ENCODE assay signal across 1 cellular context in the genomic region with DNA sequence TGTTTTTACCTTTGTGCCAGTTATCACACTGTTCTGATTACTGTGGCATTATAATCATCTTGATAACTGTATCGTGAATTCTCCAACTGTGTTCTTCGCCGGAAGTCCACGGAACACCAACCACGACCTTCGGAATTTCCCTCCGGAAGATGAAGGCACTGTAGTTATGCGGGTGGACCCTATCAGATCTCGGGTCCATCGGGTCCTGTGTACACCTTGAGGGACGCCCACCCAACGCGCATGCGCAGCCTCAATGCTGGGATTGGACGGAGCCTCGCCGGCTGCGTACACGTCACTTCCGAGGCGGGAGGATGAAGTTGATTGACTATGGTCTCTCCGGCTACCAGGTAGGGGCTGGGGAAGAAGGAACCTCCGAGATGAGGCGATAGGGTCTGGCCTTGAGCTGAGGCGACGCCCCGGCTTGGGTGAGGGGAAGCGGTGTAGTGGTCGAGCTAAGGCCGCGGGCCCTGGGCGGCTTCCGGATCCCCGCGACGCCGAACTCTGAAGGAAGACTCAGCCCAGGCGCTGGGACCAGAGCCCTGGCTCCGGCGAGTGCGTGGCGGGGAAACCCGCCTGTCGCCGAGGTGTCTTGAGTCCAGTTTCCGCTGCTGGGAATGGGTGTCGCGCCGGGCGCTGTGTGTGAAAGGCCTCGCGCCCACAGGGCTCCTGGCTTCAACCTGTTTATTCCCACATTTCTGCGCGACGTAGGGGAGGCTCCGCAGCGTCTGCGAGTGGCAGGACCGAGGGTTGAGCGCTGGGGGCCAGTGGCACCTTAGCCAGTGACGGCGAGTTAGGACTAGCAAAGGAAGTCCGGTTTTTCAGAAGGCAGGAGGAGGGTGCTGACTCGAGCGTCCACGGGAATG.
TF ChIP-seq lines count a peak whose summit lies in the region.

A gene with protein sequence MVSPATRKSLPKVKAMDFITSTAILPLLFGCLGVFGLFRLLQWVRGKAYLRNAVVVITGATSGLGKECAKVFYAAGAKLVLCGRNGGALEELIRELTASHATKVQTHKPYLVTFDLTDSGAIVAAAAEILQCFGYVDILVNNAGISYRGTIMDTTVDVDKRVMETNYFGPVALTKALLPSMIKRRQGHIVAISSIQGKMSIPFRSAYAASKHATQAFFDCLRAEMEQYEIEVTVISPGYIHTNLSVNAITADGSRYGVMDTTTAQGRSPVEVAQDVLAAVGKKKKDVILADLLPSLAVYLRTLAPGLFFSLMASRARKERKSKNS (plus strand): TSS at position 320 of the 863 bp plus-strand sequence. CDS start 8 bp downstream, at position 328.

TF ChIP-seq in HepG2, 621 proteins besides CTCF, POLR2A, EP300 and RAD21 (continued from another document and continues in another):
- TF ChIP-seq, protein P1, sequence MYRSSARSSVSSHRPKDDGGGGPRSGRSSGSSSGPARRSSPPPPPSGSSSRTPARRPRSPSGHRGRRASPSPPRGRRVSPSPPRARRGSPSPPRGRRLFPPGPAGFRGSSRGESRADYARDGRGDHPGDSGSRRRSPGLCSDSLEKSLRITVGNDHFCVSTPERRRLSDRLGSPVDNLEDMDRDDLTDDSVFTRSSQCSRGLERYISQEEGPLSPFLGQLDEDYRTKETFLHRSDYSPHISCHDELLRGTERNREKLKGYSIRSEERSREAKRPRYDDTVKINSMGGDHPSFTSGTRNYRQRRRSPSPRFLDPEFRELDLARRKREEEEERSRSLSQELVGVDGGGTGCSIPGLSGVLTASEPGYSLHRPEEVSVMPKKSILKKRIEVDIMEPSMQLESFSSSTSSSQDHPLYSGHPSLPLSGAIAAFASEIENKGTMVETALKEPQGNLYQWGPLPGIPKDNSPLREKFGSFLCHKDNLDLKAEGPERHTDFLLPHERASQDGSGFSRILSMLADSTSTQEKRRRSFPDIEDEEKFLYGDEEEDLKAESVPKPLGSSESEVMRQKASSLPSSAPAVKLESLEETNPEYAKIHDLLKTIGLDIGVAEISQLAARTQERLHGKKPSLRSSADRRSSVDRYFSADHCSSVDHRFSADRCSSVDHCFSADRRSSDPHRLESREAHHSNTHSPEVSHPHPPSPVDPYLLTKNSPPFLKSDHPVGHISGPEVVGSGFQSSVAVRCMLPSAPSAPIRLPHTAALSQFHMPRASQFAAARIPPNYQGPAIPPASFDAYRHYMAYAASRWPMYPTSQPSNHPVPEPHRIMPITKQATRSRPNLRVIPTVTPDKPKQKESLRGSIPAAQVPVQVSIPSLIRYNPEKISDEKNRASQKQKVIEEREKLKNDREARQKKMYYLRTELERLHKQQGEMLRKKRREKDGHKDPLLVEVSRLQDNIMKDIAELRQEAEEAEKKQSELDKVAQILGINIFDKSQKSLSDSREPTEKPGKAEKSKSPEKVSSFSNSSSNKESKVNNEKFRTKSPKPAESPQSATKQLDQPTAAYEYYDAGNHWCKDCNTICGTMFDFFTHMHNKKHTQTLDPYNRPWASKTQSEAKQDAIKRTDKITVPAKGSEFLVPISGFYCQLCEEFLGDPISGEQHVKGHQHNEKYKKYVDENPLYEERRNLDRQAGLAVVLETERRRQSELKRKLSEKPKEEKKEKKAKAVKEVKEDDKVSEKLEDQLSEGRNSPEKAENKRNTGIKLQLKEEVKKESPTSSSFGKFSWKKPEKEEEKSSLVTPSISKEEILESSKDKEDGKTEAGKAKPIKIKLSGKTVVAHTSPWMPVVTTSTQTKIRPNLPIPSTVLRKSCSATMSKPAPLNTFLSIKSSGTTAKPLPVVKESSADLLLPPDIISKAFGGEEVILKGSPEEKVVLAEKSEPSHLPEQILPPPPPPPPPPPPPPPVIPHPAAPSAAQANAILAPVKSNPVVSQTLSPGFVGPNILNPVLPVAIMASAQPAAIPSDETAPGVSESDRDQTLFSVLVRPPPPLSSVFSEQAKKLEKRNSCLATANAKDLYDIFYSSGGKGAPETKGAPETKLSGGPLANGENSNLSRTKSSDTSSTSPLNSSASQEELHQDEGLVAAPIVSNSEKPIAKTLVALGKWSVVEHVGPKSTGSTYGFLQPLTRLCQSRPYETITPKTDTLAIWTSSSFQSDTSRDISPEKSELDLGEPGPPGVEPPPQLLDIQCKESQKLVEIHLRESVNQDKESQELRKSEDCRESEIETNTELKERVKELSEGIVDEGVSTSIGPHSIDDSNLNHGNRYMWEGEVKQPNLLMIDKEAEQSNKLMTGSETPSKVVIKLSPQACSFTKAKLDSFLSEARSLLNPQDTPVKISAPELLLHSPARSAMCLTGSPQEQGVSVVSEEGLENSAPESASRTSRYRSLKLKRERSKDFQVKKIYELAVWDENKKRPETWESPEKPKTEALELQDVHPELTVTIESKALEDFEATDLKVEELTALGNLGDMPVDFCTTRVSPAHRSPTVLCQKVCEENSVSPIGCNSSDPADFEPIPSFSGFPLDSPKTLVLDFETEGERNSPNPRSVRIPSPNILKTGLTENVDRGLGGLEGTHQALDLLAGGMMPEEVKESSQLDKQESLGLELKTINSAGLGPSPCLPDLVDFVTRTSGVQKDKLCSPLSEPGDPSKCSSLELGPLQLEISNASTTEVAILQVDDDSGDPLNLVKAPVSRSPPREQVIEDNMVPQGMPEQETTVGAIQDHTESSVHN (CRISPR knock-in tag; IDR thresholded peaks at IDR 0.05), result no peak
- TF ChIP-seq SP2 (CRISPR knock-in tag; IDR thresholded peaks at IDR 0.05) (peak; percentile 87), ZFP36L2 (CRISPR knock-in tag; IDR thresholded peaks at IDR 0.05) (no peak), MED13 (CRISPR knock-in tag; IDR thresholded peaks at IDR 0.05) (no peak), ARHGAP35 (CRISPR knock-in tag; IDR thresholded peaks at IDR 0.05; ENCODE audit: borderline replicate concordance) (no peak; the same call in 1 of the 2 replicates), GTF3A (CRISPR knock-in tag; conservative IDR thresholded peaks at IDR 0.05) (no peak; the same call in 1 of the 2 replicates), KAT7 (CRISPR knock-in tag; IDR thresholded peaks at IDR 0.05; ENCODE audit: borderline replicate concordance) (no peak), KLF11 (CRISPR knock-in tag; IDR thresholded peaks at IDR 0.05) (peak; percentile 37; the same call in 1 of the 2 replicates), GATAD2A (CRISPR knock-in tag; IDR thresholded peaks at IDR 0.05) (peak; percentile 42; the same call in 1 of the 2 replicates), ZFP37 (CRISPR knock-in tag; IDR thresholded peaks at IDR 0.05; ENCODE audit: borderline replicate concordance) (no peak), NCOA5 (CRISPR knock-in tag; IDR thresholded peaks at IDR 0.05) (no peak), CEBPB (IDR thresholded peaks at IDR 0.05; ENCODE audit: borderline replicate concordance, low read depth, low read length) (no peak), SMARCC2 (IDR thresholded peaks at IDR 0.05) (no peak), ZNF773 (CRISPR knock-in tag; IDR thresholded peaks at IDR 0.05; ENCODE audit: borderline replicate concordance) (peak; percentile 79; the same call in 1 of the 2 replicates), TAF15 (IDR thresholded peaks at IDR 0.05; ENCODE audit: low read depth, low read length, poor library complexity, severe bottlenecking) (no peak), ZSCAN20 (CRISPR knock-in tag; IDR thresholded peaks at IDR 0.05; ENCODE audit: borderline replicate concordance) (no peak), MIER3 (CRISPR knock-in tag; IDR thresholded peaks at IDR 0.05; ENCODE audit: borderline replicate concordance) (peak; percentile 79; the same call in 1 of the 2 replicates), REPIN1 (CRISPR knock-in tag; IDR thresholded peaks at IDR 0.05; ENCODE audit: borderline replicate concordance, low read depth) (0 out of 2 replicates have a peak, but pooled peaks have one; percentile 17), FOXK2 (IDR thresholded peaks at IDR 0.05) (peak; percentile 64), RFX1 (IDR thresholded peaks at IDR 0.05) (no peak), ZNF607 (CRISPR knock-in tag; IDR thresholded peaks at IDR 0.05; ENCODE audit: borderline replicate concordance) (0 out of 2 replicates have a peak, but pooled peaks have one; percentile 49), ZNF354B (CRISPR knock-in tag; IDR thresholded peaks at IDR 0.05) (no peak)
- TF ChIP-seq, protein P2, sequence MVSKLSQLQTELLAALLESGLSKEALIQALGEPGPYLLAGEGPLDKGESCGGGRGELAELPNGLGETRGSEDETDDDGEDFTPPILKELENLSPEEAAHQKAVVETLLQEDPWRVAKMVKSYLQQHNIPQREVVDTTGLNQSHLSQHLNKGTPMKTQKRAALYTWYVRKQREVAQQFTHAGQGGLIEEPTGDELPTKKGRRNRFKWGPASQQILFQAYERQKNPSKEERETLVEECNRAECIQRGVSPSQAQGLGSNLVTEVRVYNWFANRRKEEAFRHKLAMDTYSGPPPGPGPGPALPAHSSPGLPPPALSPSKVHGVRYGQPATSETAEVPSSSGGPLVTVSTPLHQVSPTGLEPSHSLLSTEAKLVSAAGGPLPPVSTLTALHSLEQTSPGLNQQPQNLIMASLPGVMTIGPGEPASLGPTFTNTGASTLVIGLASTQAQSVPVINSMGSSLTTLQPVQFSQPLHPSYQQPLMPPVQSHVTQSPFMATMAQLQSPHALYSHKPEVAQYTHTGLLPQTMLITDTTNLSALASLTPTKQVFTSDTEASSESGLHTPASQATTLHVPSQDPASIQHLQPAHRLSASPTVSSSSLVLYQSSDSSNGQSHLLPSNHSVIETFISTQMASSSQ (IDR thresholded peaks at IDR 0.05; ENCODE audit: low read depth), result no peak
- TF ChIP-seq, protein P2 (CRISPR knock-in tag; IDR thresholded peaks at IDR 0.05; ENCODE audit: borderline replicate concordance), result peak; percentile 50; the same call in 1 of the 2 replicates
- TF ChIP-seq, protein P3, sequence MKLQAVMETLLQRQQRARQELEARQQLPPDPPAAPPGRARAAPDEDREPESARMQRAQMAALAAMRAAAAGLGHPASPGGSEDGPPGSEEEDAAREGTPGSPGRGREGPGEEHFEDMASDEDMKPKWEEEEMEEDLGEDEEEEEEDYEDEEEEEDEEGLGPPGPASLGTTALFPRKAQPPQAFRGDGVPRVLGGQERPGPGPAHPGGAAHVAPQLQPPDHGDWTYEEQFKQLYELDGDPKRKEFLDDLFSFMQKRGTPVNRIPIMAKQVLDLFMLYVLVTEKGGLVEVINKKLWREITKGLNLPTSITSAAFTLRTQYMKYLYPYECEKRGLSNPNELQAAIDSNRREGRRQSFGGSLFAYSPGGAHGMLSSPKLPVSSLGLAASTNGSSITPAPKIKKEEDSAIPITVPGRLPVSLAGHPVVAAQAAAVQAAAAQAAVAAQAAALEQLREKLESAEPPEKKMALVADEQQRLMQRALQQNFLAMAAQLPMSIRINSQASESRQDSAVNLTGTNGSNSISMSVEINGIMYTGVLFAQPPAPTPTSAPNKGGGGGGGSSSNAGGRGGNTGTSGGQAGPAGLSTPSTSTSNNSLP (IDR thresholded peaks at IDR 0.05; ENCODE audit: low read depth, low read length), result peak; percentile 51; the same call in 1 of the 2 replicates
- TF ChIP-seq, protein P4, sequence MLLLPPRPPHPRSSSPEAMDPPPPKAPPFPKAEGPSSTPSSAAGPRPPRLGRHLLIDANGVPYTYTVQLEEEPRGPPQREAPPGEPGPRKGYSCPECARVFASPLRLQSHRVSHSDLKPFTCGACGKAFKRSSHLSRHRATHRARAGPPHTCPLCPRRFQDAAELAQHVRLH (CRISPR knock-in tag; IDR thresholded peaks at IDR 0.05; ENCODE audit: borderline replicate concordance, low read depth), result no peak
- TF ChIP-seq, protein P5, sequence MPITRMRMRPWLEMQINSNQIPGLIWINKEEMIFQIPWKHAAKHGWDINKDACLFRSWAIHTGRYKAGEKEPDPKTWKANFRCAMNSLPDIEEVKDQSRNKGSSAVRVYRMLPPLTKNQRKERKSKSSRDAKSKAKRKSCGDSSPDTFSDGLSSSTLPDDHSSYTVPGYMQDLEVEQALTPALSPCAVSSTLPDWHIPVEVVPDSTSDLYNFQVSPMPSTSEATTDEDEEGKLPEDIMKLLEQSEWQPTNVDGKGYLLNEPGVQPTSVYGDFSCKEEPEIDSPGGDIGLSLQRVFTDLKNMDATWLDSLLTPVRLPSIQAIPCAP (CRISPR knock-in tag; IDR thresholded peaks at IDR 0.05; ENCODE audit: low read depth), result no peak
- TF ChIP-seq, protein P6, sequence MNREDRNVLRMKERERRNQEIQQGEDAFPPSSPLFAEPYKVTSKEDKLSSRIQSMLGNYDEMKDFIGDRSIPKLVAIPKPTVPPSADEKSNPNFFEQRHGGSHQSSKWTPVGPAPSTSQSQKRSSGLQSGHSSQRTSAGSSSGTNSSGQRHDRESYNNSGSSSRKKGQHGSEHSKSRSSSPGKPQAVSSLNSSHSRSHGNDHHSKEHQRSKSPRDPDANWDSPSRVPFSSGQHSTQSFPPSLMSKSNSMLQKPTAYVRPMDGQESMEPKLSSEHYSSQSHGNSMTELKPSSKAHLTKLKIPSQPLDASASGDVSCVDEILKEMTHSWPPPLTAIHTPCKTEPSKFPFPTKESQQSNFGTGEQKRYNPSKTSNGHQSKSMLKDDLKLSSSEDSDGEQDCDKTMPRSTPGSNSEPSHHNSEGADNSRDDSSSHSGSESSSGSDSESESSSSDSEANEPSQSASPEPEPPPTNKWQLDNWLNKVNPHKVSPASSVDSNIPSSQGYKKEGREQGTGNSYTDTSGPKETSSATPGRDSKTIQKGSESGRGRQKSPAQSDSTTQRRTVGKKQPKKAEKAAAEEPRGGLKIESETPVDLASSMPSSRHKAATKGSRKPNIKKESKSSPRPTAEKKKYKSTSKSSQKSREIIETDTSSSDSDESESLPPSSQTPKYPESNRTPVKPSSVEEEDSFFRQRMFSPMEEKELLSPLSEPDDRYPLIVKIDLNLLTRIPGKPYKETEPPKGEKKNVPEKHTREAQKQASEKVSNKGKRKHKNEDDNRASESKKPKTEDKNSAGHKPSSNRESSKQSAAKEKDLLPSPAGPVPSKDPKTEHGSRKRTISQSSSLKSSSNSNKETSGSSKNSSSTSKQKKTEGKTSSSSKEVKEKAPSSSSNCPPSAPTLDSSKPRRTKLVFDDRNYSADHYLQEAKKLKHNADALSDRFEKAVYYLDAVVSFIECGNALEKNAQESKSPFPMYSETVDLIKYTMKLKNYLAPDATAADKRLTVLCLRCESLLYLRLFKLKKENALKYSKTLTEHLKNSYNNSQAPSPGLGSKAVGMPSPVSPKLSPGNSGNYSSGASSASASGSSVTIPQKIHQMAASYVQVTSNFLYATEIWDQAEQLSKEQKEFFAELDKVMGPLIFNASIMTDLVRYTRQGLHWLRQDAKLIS (CRISPR knock-in tag; IDR thresholded peaks at IDR 0.05), result no peak
- TF ChIP-seq, protein P7, sequence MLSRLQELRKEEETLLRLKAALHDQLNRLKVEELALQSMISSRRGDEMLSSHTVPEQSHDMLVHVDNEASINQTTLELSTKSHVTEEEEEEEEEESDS (CRISPR knock-in tag; IDR thresholded peaks at IDR 0.05; ENCODE audit: borderline replicate concordance), result no peak
